Comparison of ENCODE assay signal across 15 cellular contexts in genomic region chr16:84578538-84579126, GRCh38.
"Had no signal": no experiment of that assay in that cellular context is flagged by ENCODE, and none has a peak within 500 bp of the region (broad histone marks: within the 10 kb centered on the region; RNA-seq: fewer than 3 reads in every experiment).

No MANE protein-coding gene starts in this region.

- ATAC-seq: left cardiac atrium, psoas muscle, sciatic nerve, upper lobe of right lung had no signal

- H3K27ac ChIP-seq: psoas muscle, upper lobe of right lung had no signal

- H3K4me1 ChIP-seq: upper lobe of right lung had no signal

- H3K9me3 Mint-ChIP-seq: activated CD4-positive, alpha-beta memory T cell treated with anti-CD3 and anti-CD28 coated beads for 36 hours; nephron; T-helper 1 cell treated with Interleukin-12 subunit alpha and Interleukin-12 subunit beta and Interleukin-4 antibody, amounts not matched to agents 30 μg/mL and 1 μg/mL, for 36 hours had no signal

- H3K4me2 ChIP-seq: SK-N-SH had no signal

- H3K4me3 ChIP-seq: psoas muscle, spleen, upper lobe of right lung had no signal

- H3K27ac Mint-ChIP-seq: nephron had no signal

- H3K9ac ChIP-seq: SK-N-SH had no signal

- H3K9me3 ChIP-seq: psoas muscle, SK-N-SH, spleen, upper lobe of right lung had no signal

- H3K27me3 ChIP-seq: spleen, upper lobe of right lung had no signal

- H3K4me3 Mint-ChIP-seq: activated CD4-positive, alpha-beta memory T cell treated with anti-CD3 and anti-CD28 coated beads for 36 hours; nephron; T-helper 1 cell treated with Interleukin-12 subunit alpha and Interleukin-12 subunit beta and Interleukin-4 antibody, amounts not matched to agents 30 μg/mL and 1 μg/mL, for 36 hours had no signal

- H3K27me3 Mint-ChIP-seq: activated CD4-positive, alpha-beta memory T cell treated with anti-CD3 and anti-CD28 coated beads for 36 hours had no signal

- DNase-seq: activated CD4-positive, alpha-beta memory T cell treated with anti-CD3 and anti-CD28 coated beads for 36 hours; activated CD4-positive, CD25-positive, alpha-beta regulatory T cell treated with anti-CD3 and anti-CD28 coated beads, Interleukin-2, amount 50 U/mL, for 72 hours; activated naive CD4-positive, alpha-beta T cell treated with anti-CD3 and anti-CD28 coated beads, Interleukin-2, amount 50 U/mL, for 16 hours; foreskin melanocyte; head of caudate nucleus; left cardiac atrium; SK-N-SH; spleen; stimulated activated CD4-positive, alpha-beta T cell treated with anti-CD3 and anti-CD28 coated beads, Interleukin-1b, Interleukin-23, amount 100 ng/mL, for 48 hours; stimulated activated naive CD4-positive, alpha-beta T cell treated with Interleukin-2 at 50 U/mL for 16 hours; upper lobe of right lung had no signal
